ENCODE assay signal across 12 cellular contexts in genomic region chr2:238190445-238190844, GRCh38. TPM values are rescaled to one million over a fixed set of nuclear protein-coding genes. Genes with fewer than 3 reads are reported as not detected.
"Had no signal": no experiment of that assay in that cellular context is flagged by ENCODE, and none has a peak within 500 bp of the region (broad histone marks: within the 10 kb centered on the region; RNA-seq: fewer than 3 reads in every experiment).

No MANE protein-coding gene starts in this region.

- ATAC-seq: HCT116, HepG2 had no signal

- H3K9me3 ChIP-seq: HAP-1 had no signal

- H3K27ac ChIP-seq: GM23248, HL-60 had no signal

- H3K9me3 Mint-ChIP-seq: HFFc6, IgD-negative memory B cell had no signal

- H3K27ac Mint-ChIP-seq: IgD-negative memory B cell had no signal

- H3K4me1 ChIP-seq: HAP-1 had no signal

- H3K27me3 Mint-ChIP-seq: IgD-negative memory B cell had no signal

- H3K4me3 Mint-ChIP-seq: HFFc6, IgD-negative memory B cell had no signal

- DNase-seq: GM23248, GOT3, H7, HFFc6, KBM-7 had no signal

- H3K4me3 ChIP-seq: GM23248, HAP-1 had no signal

RNA-seq across cellular contexts. Expression of gene ERFE, which starts 31.7 kb away (rescaled TPM):
- total RNA-seq: HepG2 had no signal

RNA-seq across cellular contexts. Expression of gene KLHL30, which starts 52.0 kb away (rescaled TPM):
- total RNA-seq: H4, HepG2, HT1080 had no signal
